Comparison of ENCODE assay signal across 19 cellular contexts in genomic region chrX:16843208-16843909, GRCh38. TPM values are rescaled to one million over a fixed set of nuclear protein-coding genes. Genes with fewer than 3 reads are reported as not detected.
DNase-seq lines count a peak whose midpoint lies in the region; ATAC-seq, FAIRE-seq and TF ChIP-seq lines count a peak whose summit lies in the region.
"Had no signal": no experiment of that assay in that cellular context is flagged by ENCODE, and none has a peak within 500 bp of the region (broad histone marks: within the 10 kb centered on the region; RNA-seq: fewer than 3 reads in every experiment).

No MANE protein-coding gene starts in this region.

- CTCF ChIA-PET in activated CD4-positive, alpha-beta memory T cell treated with anti-CD3 and anti-CD28 coated beads for 36 hours (lab: Charles Lee) = interaction anchor here (1.1 kb wide), 1 partner anchor 49 kb away, joined by 3 read pairs; no protein-coding TSS in a partner anchor

- TF ChIP-seq CTCF in left ventricle myocardium inferior (IDR thresholded peaks at IDR 0.05; ENCODE audit: borderline replicate concordance) (no peak), uterus (IDR thresholded peaks at IDR 0.05) (no peak)

- peak overlapping the region; percentile 58 for H3K27ac Mint-ChIP-seq in activated CD4-positive, alpha-beta memory T cell treated with anti-CD3 and anti-CD28 coated beads for 36 hours

- DNase-seq in left ventricle myocardium inferior = no peak
- no peak for DNase-seq in Right ventricle myocardium superior
- no peak for DNase-seq in activated CD4-positive, alpha-beta memory T cell treated with anti-CD3 and anti-CD28 coated beads for 36 hours
- DNase-seq in erythroblast (lab: John Stamatoyannopoulos, UW) = peak; percentile 18 to 38
- no peak for DNase-seq in uterus
- DNase-seq in RCC 7860 (ENCODE audit: low spot score) = no peak
- DNase-seq: activated naive CD4-positive, alpha-beta T cell treated with Interleukin-2 at 50 U/mL for 16 hours; central memory CD4-positive, alpha-beta T cell; COR-L47; left lung; NCI-H1417 treated with DMSO at 0.1 percent for 48 hours; SIG-M5; spleen; stimulated activated naive CD4-positive, alpha-beta T cell had no signal

- H3K9me3 Mint-ChIP-seq in activated CD4-positive, alpha-beta memory T cell treated with anti-CD3 and anti-CD28 coated beads for 36 hours = no peaks in the 10 kb centered on the region

- TF ChIP-seq POLR2A in erythroblast (IDR thresholded peaks at IDR 0.05; ENCODE audit: low read length) = no peak
- TF ChIP-seq POLR2A in uterus (IDR thresholded peaks at IDR 0.05) = no peak

- H3K27me3 Mint-ChIP-seq in activated CD4-positive, alpha-beta memory T cell treated with anti-CD3 and anti-CD28 coated beads for 36 hours = no peaks in the 10 kb centered on the region

- peaks cover 16% of the 10 kb centered on the region for H3K4me1 ChIP-seq in left ventricle myocardium inferior
- H3K4me1 ChIP-seq in uterus = no peaks in the 10 kb centered on the region
- H3K4me1 ChIP-seq: left lung, spleen had no signal

- H3K27ac ChIP-seq in left ventricle myocardium inferior (replicated peaks) (peak overlapping the region; percentile 5), uterus (peak overlapping the region; percentile 36 to 43)
- H3K27ac ChIP-seq: left lung, parathyroid adenoma, spleen had no signal

- H3K36me3 ChIP-seq in left ventricle myocardium inferior (peaks cover 27% of the 10 kb centered on the region), uterus (no peaks in the 10 kb centered on the region)

- POLR2A ChIA-PET in activated CD4-positive, alpha-beta memory T cell treated with anti-CD3 and anti-CD28 coated beads for 36 hours (lab: Charles Lee) = no interaction called here

- H3K9me3 ChIP-seq in left ventricle myocardium inferior (replicated peaks) (no peaks in the 10 kb centered on the region), uterus (no peaks in the 10 kb centered on the region)
- H3K9me3 ChIP-seq: left lung, spleen had no signal

- H3K4me3 Mint-ChIP-seq in activated CD4-positive, alpha-beta memory T cell treated with anti-CD3 and anti-CD28 coated beads for 36 hours = no peak overlapping the region

- peaks cover 19% of the 10 kb centered on the region for H3K4me1 Mint-ChIP-seq in activated CD4-positive, alpha-beta memory T cell treated with anti-CD3 and anti-CD28 coated beads for 36 hours (ENCODE audit: low read depth)

- no peak for FAIRE-seq in RCC 7860 (lab: Jason Lieb, UNC)
- FAIRE-seq: endometrium had no signal

- ATAC-seq in Right ventricle myocardium superior (ENCODE audit: poor library complexity) = no peak
- no peak for ATAC-seq in GM18861 (IDR thresholded peaks at IDR 0.05; ENCODE audit: unreplicated experiment)
- no peak for ATAC-seq in HG02870 (IDR thresholded peaks at IDR 0.05; ENCODE audit: unreplicated experiment)
- ATAC-seq: HCT116, left lung had no signal

- H3K27me3 ChIP-seq in left ventricle myocardium inferior (ENCODE audit: low read depth) (no peaks in the 10 kb centered on the region), uterus (no peaks in the 10 kb centered on the region)
- H3K27me3 ChIP-seq: left lung, spleen had no signal

- peaks cover 24% of the 10 kb centered on the region for H3K36me3 Mint-ChIP-seq in activated CD4-positive, alpha-beta memory T cell treated with anti-CD3 and anti-CD28 coated beads for 36 hours

- no peak overlapping the region for H3K4me3 ChIP-seq in left ventricle myocardium inferior
- no peak overlapping the region for H3K4me3 ChIP-seq in uterus
- H3K4me3 ChIP-seq: left lung, spleen had no signal

- intact Hi-C loops in left ventricle myocardium inferior (cut with micrococcal nuclease) = no loop called here
- intact Hi-C loops in Right ventricle myocardium superior (cut with DNase I) = no loop called here
- intact Hi-C loops in activated CD4-positive, alpha-beta memory T cell treated with anti-CD3 and anti-CD28 coated beads for 36 hours (cut with micrococcal nuclease) = no loop called here
- intact Hi-C loops in uterus (cut with DNase I; ENCODE audit: low total_unique reads) = no loop called here

RNA-seq across cellular contexts. Expression of gene RBBP7, which starts 26.8 kb away (rescaled TPM):
- total RNA-seq in left ventricle myocardium inferior = 115 TPM
- 110 TPM for total RNA-seq in Right ventricle myocardium superior
- total RNA-seq in activated CD4-positive, alpha-beta memory T cell treated with anti-CD3 and anti-CD28 coated beads for 36 hours = 100 to 1,000 TPM; 213 to 216 TPM
- total RNA-seq in uterus = 100 to 1,000 TPM in 3 of 4 donors, 10 to 100 TPM in 1; 60.0 to 154 (median 125) TPM

RNA-seq across cellular contexts. Expression of gene TXLNG, which starts 57.1 kb away (rescaled TPM):
- 5.1 TPM for total RNA-seq in left ventricle myocardium inferior
- 4.5 TPM for total RNA-seq in Right ventricle myocardium superior
- total RNA-seq in activated CD4-positive, alpha-beta memory T cell treated with anti-CD3 and anti-CD28 coated beads for 36 hours = 10 to 100 TPM; 14.2 to 15.1 TPM
- 10 to 100 TPM; 11.8 to 18.9 (median 13.1) TPM for total RNA-seq in uterus

Comparison
In these comparisons a context has a peak if more than half of its experiments do, and no peak if none do; other contexts are left out.
1. DNase-seq: peak in erythroblast (2 of 2); none in left ventricle myocardium inferior (single experiment), Right ventricle myocardium superior (single experiment), activated CD4-positive, alpha-beta memory T cell treated with anti-CD3 and anti-CD28 coated beads for 36 hours (single experiment), uterus (0 of 2) and RCC 7860 (single experiment).